9 cellular contexts compared by ENCODE assay signal in the genomic region with DNA sequence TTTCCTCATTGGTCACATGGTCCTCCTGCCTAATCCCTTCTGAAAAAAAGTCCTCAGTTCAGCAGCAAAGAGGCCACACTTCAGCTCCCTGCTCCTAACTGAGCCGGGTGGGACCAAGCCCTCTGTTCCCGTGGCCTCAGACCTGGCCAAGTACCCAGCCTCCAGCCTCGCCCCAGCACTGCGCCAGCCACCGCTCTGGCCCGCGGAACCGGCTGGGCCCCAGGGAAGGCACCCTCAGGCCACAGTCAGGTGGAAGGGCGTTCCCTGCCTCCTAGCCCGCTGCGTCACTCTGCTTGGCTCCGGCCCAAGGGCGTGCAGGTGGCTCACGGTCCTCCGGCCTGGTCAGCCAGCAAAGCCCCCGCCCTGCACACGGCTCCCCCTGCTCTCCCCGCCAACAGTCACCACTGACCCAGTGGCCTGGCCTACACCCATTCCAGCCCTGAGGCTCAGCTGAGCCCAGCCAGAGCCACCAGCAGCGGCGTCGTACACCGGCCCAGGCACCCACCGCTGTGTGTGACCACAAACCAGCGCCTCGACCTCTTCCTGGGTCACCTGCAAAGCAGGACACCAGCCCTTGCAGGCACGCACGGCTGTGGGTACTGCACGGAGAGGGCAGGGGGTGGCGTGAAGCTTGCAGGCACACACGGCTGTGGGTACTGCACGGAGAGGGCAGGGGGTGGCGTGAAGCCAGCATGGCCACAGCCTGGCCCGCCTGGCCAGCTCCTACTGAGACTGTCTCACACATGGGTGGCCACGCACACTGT. TPM values are rescaled to one million over a fixed set of nuclear protein-coding genes. Genes with fewer than 3 reads are reported as not detected.
DNase-seq lines count a peak whose midpoint lies in the region; ATAC-seq, FAIRE-seq and TF ChIP-seq lines count a peak whose summit lies in the region.
"Had no signal": no experiment of that assay in that cellular context is flagged by ENCODE, and none has a peak within 500 bp of the region (broad histone marks: within the 10 kb centered on the region; RNA-seq: fewer than 3 reads in every experiment).

No MANE protein-coding gene starts in this region.

- intact Hi-C loops in heart left ventricle (cut with DNase I): loop anchor here in 1 of 10 donors (10.0 kb wide), 1 partner anchor 146 kb away; no protein-coding TSS in a partner anchor
- intact Hi-C loops in pancreas (cut with DNase I): no loop called here

- H3K4me1 Mint-ChIP-seq in activated T-helper 17 cell treated with anti-CD3 and anti-CD28 coated beads, Interleukin-2, amount 50 U/mL, for 72 hours: no peaks in the 10 kb centered on the region

- DNase-seq in DMS153 treated with DMSO at 0.1 percent for 48 hours (lab: John Stamatoyannopoulos, UW; ENCODE audit: unreplicated experiment) (peak; percentile 83), RWPE2 (ENCODE audit: low spot score) (peak; percentile 84), heart left ventricle (peak; percentile 66 to 81 (median 71)), pancreas (peak; percentile 89 to 96 (median 92)), NCI-H526 treated with DMSO at 0.1 percent for 48 hours (lab: John Stamatoyannopoulos, UW) (no peak), superior temporal gyrus (ENCODE audit: extremely low spot score) (no peak)
- DNase-seq: RPMI8226 had no signal

- H3K36me3 Mint-ChIP-seq in activated T-helper 17 cell treated with anti-CD3 and anti-CD28 coated beads, Interleukin-2, amount 50 U/mL, for 72 hours (ENCODE audit: low read depth): peaks cover 79% of the 10 kb centered on the region

- peaks cover 76% of the 10 kb centered on the region for H3K36me3 ChIP-seq in RWPE2 (ENCODE audit: low read depth)
- peaks cover under 1 to 98% (median 83%) of the 10 kb centered on the region in 9 donors for H3K36me3 ChIP-seq in heart left ventricle
- H3K36me3 ChIP-seq in pancreas: peaks cover 0 to 26% (median 5%) of the 10 kb centered on the region in 3 donors

- H3K27ac ChIP-seq in RWPE2 (ENCODE audit: poor library complexity, severe bottlenecking) (peak overlapping the region; percentile 39), heart left ventricle (peak overlapping the region in 9 of 12 donors; percentile 2 to 70 (median 47)), pancreas (peak overlapping the region; percentile 47 to 80 (median 64))

- H3K27me3 ChIP-seq in RWPE2 (ENCODE audit: insufficient read depth, poor library complexity, severe bottlenecking) (no peaks in the 10 kb centered on the region), heart left ventricle (no peaks in the 10 kb centered on the region), pancreas (no peaks in the 10 kb centered on the region)

- 60 to 73% (median 67%) methylated on average over 32 to 34 of the region's 34 CpGs for WGBS in heart left ventricle, 4 donors
- 31 to 34% methylated on average over 34 of the region's 34 CpGs for WGBS in pancreas, 2 donors

- H3K27ac Mint-ChIP-seq in activated T-helper 17 cell treated with anti-CD3 and anti-CD28 coated beads, Interleukin-2, amount 50 U/mL, for 72 hours: no peak overlapping the region

- no peak overlapping the region for H3K4me3 Mint-ChIP-seq in activated T-helper 17 cell treated with anti-CD3 and anti-CD28 coated beads, Interleukin-2, amount 50 U/mL, for 72 hours

- no peak for FAIRE-seq in pancreas (lab: Jason Lieb, UNC)

- H3K4me3 ChIP-seq in RWPE2 (ENCODE audit: severe bottlenecking) (no peak overlapping the region), heart left ventricle (peak overlapping the region in 1 of 12 donors; percentile 1), pancreas (no peak overlapping the region)

- TF ChIP-seq POLR2A in heart left ventricle (IDR thresholded peaks at IDR 0.05): no peak

- TF ChIP-seq CTCF in RWPE2 (IDR thresholded peaks at IDR 0.05; ENCODE audit: poor library complexity, severe bottlenecking): no peak
- no peak for TF ChIP-seq CTCF in heart left ventricle (IDR thresholded peaks at IDR 0.05)
- TF ChIP-seq CTCF in pancreas (IDR thresholded peaks at IDR 0.05): no peak

- H3K9me3 ChIP-seq in RWPE2 (ENCODE audit: severe bottlenecking) (no peaks in the 10 kb centered on the region), heart left ventricle (no peaks in the 10 kb centered on the region), pancreas (no peaks in the 10 kb centered on the region)

- ATAC-seq in RWPE2 (ENCODE audit: low read depth) (peak; percentile 89), heart left ventricle (peak; percentile 57 to 90 (median 60)), pancreas (peak; percentile 86 to 94 (median 92)), GM21526 (IDR thresholded peaks at IDR 0.05; ENCODE audit: low FRiP score, unreplicated experiment) (no peak)
- no peak for ATAC-seq in activated T-helper 17 cell treated with anti-CD3 and anti-CD28 coated beads, Interleukin-2, amount 50 U/mL, for 72 hours (replicated peaks)

- no peaks in the 10 kb centered on the region for H3K9me3 Mint-ChIP-seq in activated T-helper 17 cell treated with anti-CD3 and anti-CD28 coated beads, Interleukin-2, amount 50 U/mL, for 72 hours

- H3K4me1 ChIP-seq in RWPE2 (ENCODE audit: insufficient read depth, poor library complexity, severe bottlenecking) (peaks cover 10% of the 10 kb centered on the region), heart left ventricle (peaks cover 0 to 19% (median 10%) of the 10 kb centered on the region in 12 donors), pancreas (peaks cover 10 to 14% (median 11%) of the 10 kb centered on the region in 3 donors)

- no peaks in the 10 kb centered on the region for H3K27me3 Mint-ChIP-seq in activated T-helper 17 cell treated with anti-CD3 and anti-CD28 coated beads, Interleukin-2, amount 50 U/mL, for 72 hours

RNA-seq across cellular contexts. Expression of a gene that starts 19.4 kb away (rescaled TPM):
- total RNA-seq in heart left ventricle (10 to 100 TPM; 17.7 to 45.2 (median 23.3) TPM), pancreas (10 to 100 TPM; 27.8 to 55.9 (median 39.0) TPM)
- polyA plus RNA-seq in heart left ventricle (10 to 100 TPM; 20.4 to 26.4 TPM), pancreas (10 to 100 TPM; 46.9 to 63.3 TPM)
- total RNA-seq in activated T-helper 17 cell treated with anti-CD3 and anti-CD28 coated beads, Interleukin-2, amount 50 U/mL, for 72 hours: 10 to 100 TPM; 39.0 to 90.2 TPM

RNA-seq across cellular contexts. Expression of a gene that starts 34.7 kb away (rescaled TPM):
- total RNA-seq in heart left ventricle: 10 to 100 TPM in 7 of 9 donors, 1 to 10 TPM in 2; 4.2 to 25.5 (median 16.7) TPM
- 10 to 100 TPM; 10.8 to 30.1 TPM for polyA plus RNA-seq in heart left ventricle
- total RNA-seq in pancreas: 10 to 100 TPM; 13.2 to 22.0 (median 16.7) TPM
- 100 to 1,000 TPM in 1 of 2 donors, 10 to 100 TPM in 1; 63.5 to 111 TPM for polyA plus RNA-seq in pancreas
- total RNA-seq in activated T-helper 17 cell treated with anti-CD3 and anti-CD28 coated beads, Interleukin-2, amount 50 U/mL, for 72 hours: 10 to 100 TPM; 51.8 to 65.6 TPM

Comparison
In these comparisons a context has a peak if more than half of its experiments do, and no peak if none do; other contexts are left out.
1. DNase-seq: peak in DMS153 treated with DMSO at 0.1 percent for 48 hours (single experiment), RWPE2 (single experiment), heart left ventricle (5 of 5) and pancreas (6 of 6); none in NCI-H526 treated with DMSO at 0.1 percent for 48 hours (single experiment) and superior temporal gyrus (single experiment).
2. ATAC-seq: peak in RWPE2 (single experiment), heart left ventricle (4 of 4) and pancreas (4 of 4); none in activated T-helper 17 cell treated with anti-CD3 and anti-CD28 coated beads, Interleukin-2, amount 50 U/mL, for 72 hours (single experiment) and GM21526 (single experiment).
3. Peak in every context shown above with its lines, with median percentiles within 50 percentile points of each other: H3K27ac ChIP-seq.